Comparison of ENCODE assay signal across 26 cellular contexts in genomic region chr6:37319856-37320255, GRCh38. TPM values are rescaled to one million over a fixed set of nuclear protein-coding genes. Genes with fewer than 3 reads are reported as not detected.
DNase-seq lines count a peak whose midpoint lies in the region; TF ChIP-seq lines count a peak whose summit lies in the region.
"Had no signal": no experiment of that assay in that cellular context is flagged by ENCODE, and none has a peak within 500 bp of the region (broad histone marks: within the 10 kb centered on the region; RNA-seq: fewer than 3 reads in every experiment).

No MANE protein-coding gene starts in this region.

- no peak overlapping the region for H3K4me3 Mint-ChIP-seq in activated naive CD4-positive, alpha-beta T cell treated with anti-CD3 and anti-CD28 coated beads, Interleukin-2, amount 50 U/mL, for 24 hours
- H3K4me3 Mint-ChIP-seq in activated naive CD4-positive, alpha-beta T cell treated with anti-CD3 and anti-CD28 coated beads for 36 hours: no peak overlapping the region
- no peak overlapping the region for H3K4me3 Mint-ChIP-seq in osteocyte (ENCODE audit: unreplicated experiment)
- H3K4me3 Mint-ChIP-seq: activated B cell treated with CpG ODN at 0.5 μM for 24 hours; activated CD8-positive, alpha-beta T cell treated with anti-CD3 and anti-CD28 coated beads for 36 hours; activated T-cell treated with anti-CD3 and anti-CD28 coated beads, Interleukin-2, amount 50 U/mL, for 4 hours; HFFc6; immature natural killer cell; neural crest cell had no signal

- CTCF ChIA-PET in activated naive CD4-positive, alpha-beta T cell treated with anti-CD3 and anti-CD28 coated beads for 36 hours (lab: Charles Lee): interaction anchor here (1.1 kb wide), 1 partner anchor 302 kb away, joined by 3 read pairs; no protein-coding TSS in a partner anchor

- no peak for DNase-seq in activated naive CD4-positive, alpha-beta T cell treated with anti-CD3 and anti-CD28 coated beads for 36 hours
- DNase-seq in Kasumi-1 (lab: John Stamatoyannopoulos, UW): peak; percentile 35 to 47
- peak; percentile 54 for DNase-seq in epithelial cell of esophagus (ENCODE audit: low read depth)
- DNase-seq in osteocyte (ENCODE audit: extremely low spot score, unreplicated experiment): no peak
- no peak for DNase-seq in NCI-H345 treated with DMSO at 0.1 percent for 48 hours (lab: John Stamatoyannopoulos, UW; ENCODE audit: unreplicated experiment)
- no peak for DNase-seq in SHP77 treated with DMSO at 0.1 percent for 48 hours (lab: John Stamatoyannopoulos, UW)
- no peak for DNase-seq in medulla oblongata (ENCODE audit: extremely low spot score)
- DNase-seq: activated B cell treated with CpG ODN at 0.5 μM for 24 hours; activated CD8-positive, alpha-beta T cell treated with anti-CD3 and anti-CD28 coated beads for 36 hours; activated naive CD4-positive, alpha-beta T cell; activated T-cell treated with anti-CD3 and anti-CD28 coated beads, Interleukin-2, amount 50 U/mL, for 4 hours; central memory CD4-positive, alpha-beta T cell; dermis blood vessel endothelial cell; HFFc6; immature natural killer cell; MM.1S; mucosa of descending colon; NCI-H1417 treated with DMSO at 0.1 percent for 48 hours; NCI-H2081 treated with DMSO at 0.1 percent for 48 hours; SW 1271; T1000; transverse colon had no signal

- H3K36me3 Mint-ChIP-seq in activated naive CD4-positive, alpha-beta T cell treated with anti-CD3 and anti-CD28 coated beads, Interleukin-2, amount 50 U/mL, for 24 hours: no peaks in the 10 kb centered on the region
- H3K36me3 Mint-ChIP-seq in activated naive CD4-positive, alpha-beta T cell treated with anti-CD3 and anti-CD28 coated beads for 36 hours (ENCODE audit: low read depth): peaks cover 2% of the 10 kb centered on the region
- H3K36me3 Mint-ChIP-seq in osteocyte (ENCODE audit: unreplicated experiment): peaks cover 20% of the 10 kb centered on the region

- intact Hi-C loops in activated naive CD4-positive, alpha-beta T cell treated with anti-CD3 and anti-CD28 coated beads for 36 hours (cut with micrococcal nuclease): no loop called here

- peak overlapping the region; percentile 66 for H3K27ac Mint-ChIP-seq in activated naive CD4-positive, alpha-beta T cell treated with anti-CD3 and anti-CD28 coated beads, Interleukin-2, amount 50 U/mL, for 24 hours
- no peak overlapping the region for H3K27ac Mint-ChIP-seq in activated naive CD4-positive, alpha-beta T cell treated with anti-CD3 and anti-CD28 coated beads for 36 hours
- H3K27ac Mint-ChIP-seq in osteocyte (ENCODE audit: unreplicated experiment): peak overlapping the region; percentile 82
- H3K27ac Mint-ChIP-seq: activated B cell treated with CpG ODN at 0.5 μM for 24 hours; activated CD8-positive, alpha-beta T cell treated with anti-CD3 and anti-CD28 coated beads for 36 hours; HFFc6 had no signal

- no peak for TF ChIP-seq CTCF in epithelial cell of esophagus (IDR thresholded peaks at IDR 0.05; ENCODE audit: insufficient read depth, low read depth, low read length, missing control alignments)
- no peak for TF ChIP-seq CTCF in osteocyte (IDR thresholded peaks at IDR 0.05)

- H3K27me3 Mint-ChIP-seq in activated naive CD4-positive, alpha-beta T cell treated with anti-CD3 and anti-CD28 coated beads, Interleukin-2, amount 50 U/mL, for 24 hours: no peaks in the 10 kb centered on the region
- no peaks in the 10 kb centered on the region for H3K27me3 Mint-ChIP-seq in activated naive CD4-positive, alpha-beta T cell treated with anti-CD3 and anti-CD28 coated beads for 36 hours (ENCODE audit: low read depth)
- H3K27me3 Mint-ChIP-seq in osteocyte (ENCODE audit: unreplicated experiment): no peaks in the 10 kb centered on the region
- H3K27me3 Mint-ChIP-seq: activated B cell treated with CpG ODN at 0.5 μM for 24 hours; activated CD8-positive, alpha-beta T cell treated with anti-CD3 and anti-CD28 coated beads for 36 hours had no signal

- H3K4me3 ChIP-seq in epithelial cell of esophagus (ENCODE audit: low read length): no peak overlapping the region
- H3K4me3 ChIP-seq: A549, hepatocyte, mucosa of descending colon, transverse colon had no signal

- H3K9me3 Mint-ChIP-seq in activated naive CD4-positive, alpha-beta T cell treated with anti-CD3 and anti-CD28 coated beads, Interleukin-2, amount 50 U/mL, for 24 hours: no peaks in the 10 kb centered on the region
- no peaks in the 10 kb centered on the region for H3K9me3 Mint-ChIP-seq in activated naive CD4-positive, alpha-beta T cell treated with anti-CD3 and anti-CD28 coated beads for 36 hours
- H3K9me3 Mint-ChIP-seq in osteocyte (ENCODE audit: unreplicated experiment): no peaks in the 10 kb centered on the region
- H3K9me3 Mint-ChIP-seq: activated B cell treated with CpG ODN at 0.5 μM for 24 hours; activated CD8-positive, alpha-beta T cell treated with anti-CD3 and anti-CD28 coated beads for 36 hours; activated T-cell treated with anti-CD3 and anti-CD28 coated beads, Interleukin-2, amount 50 U/mL, for 4 hours; HFFc6; immature natural killer cell; neural crest cell had no signal

- H3K4me1 Mint-ChIP-seq in activated naive CD4-positive, alpha-beta T cell treated with anti-CD3 and anti-CD28 coated beads, Interleukin-2, amount 50 U/mL, for 24 hours: peaks cover 19% of the 10 kb centered on the region
- peaks cover 14% of the 10 kb centered on the region for H3K4me1 Mint-ChIP-seq in activated naive CD4-positive, alpha-beta T cell treated with anti-CD3 and anti-CD28 coated beads for 36 hours (ENCODE audit: low read depth)
- H3K4me1 Mint-ChIP-seq in osteocyte (ENCODE audit: unreplicated experiment): peaks cover 40% of the 10 kb centered on the region
- H3K4me1 Mint-ChIP-seq: activated B cell treated with CpG ODN at 0.5 μM for 24 hours, neural crest cell had no signal

RNA-seq across cellular contexts. Expression of gene RNF8, which starts 33.9 kb away (rescaled TPM):
- 10 to 100 TPM; 18.6 to 19.4 TPM for total RNA-seq in activated naive CD4-positive, alpha-beta T cell treated with anti-CD3 and anti-CD28 coated beads for 36 hours
- total RNA-seq in osteocyte: 18.2 and 18.3 TPM in 2 replicates

Comparison
In these comparisons a context has a peak if more than half of its experiments do, and no peak if none do; other contexts are left out.
1. DNase-seq: peak in Kasumi-1 (2 of 2) and epithelial cell of esophagus (single experiment); none in activated naive CD4-positive, alpha-beta T cell treated with anti-CD3 and anti-CD28 coated beads for 36 hours (single experiment), osteocyte (single experiment), NCI-H345 treated with DMSO at 0.1 percent for 48 hours (single experiment), SHP77 treated with DMSO at 0.1 percent for 48 hours (single experiment) and medulla oblongata (single experiment).